ENCODE assay signal across 24 cellular contexts in the genomic region with DNA sequence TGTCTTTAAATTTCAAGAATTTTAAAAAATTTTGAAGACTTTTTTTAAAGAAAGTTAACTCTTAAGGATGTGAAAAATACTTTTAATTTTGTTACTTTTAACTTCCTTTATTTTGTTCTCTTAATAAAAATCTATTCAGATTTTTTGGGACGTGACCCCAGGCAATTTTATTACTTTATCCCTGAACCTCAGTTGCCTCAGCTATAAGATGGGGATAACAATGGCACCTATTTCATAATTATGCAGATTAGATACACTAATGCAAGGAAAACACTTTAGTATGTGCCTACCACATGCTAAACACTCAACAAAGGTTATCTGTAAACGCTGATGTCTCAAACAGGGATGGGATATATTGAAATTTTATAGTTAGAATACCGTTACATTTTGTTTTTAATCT. TPM values are rescaled to one million over a fixed set of nuclear protein-coding genes. Genes with fewer than 3 reads are reported as not detected.
"Had no signal": no experiment of that assay in that cellular context is flagged by ENCODE, and none has a peak within 500 bp of the region (broad histone marks: within the 10 kb centered on the region; RNA-seq: fewer than 3 reads in every experiment).

No MANE protein-coding gene starts in this region.

- H3K4me3 ChIP-seq: dorsolateral prefrontal cortex, left ventricle myocardium inferior, prostate gland, thyroid gland, upper lobe of right lung had no signal

- DNase-seq: activated CD4-positive, alpha-beta T cell treated with anti-CD3 and anti-CD28 coated beads, Interleukin-2, amount 10 ng/mL, durations not matched to agents 7 days and 5 days; activated CD4-positive, CD25-positive, alpha-beta regulatory T cell treated with anti-CD3 and anti-CD28 coated beads, Interleukin-2, amount 50 U/mL, for 72 hours; activated CD8-positive, alpha-beta T cell treated with anti-CD3 and anti-CD28 coated beads, Interleukin-2, amount 10 ng/mL, durations not matched to agents 7 days and 5 days; activated gamma-delta T cell; activated naive CD4-positive, alpha-beta T cell treated with anti-CD3 and anti-CD28 coated beads, Interleukin-2, amount 50 U/mL, for 16 hours; activated naive CD8-positive, alpha-beta T cell treated with anti-CD3 and anti-CD28 coated beads, Interleukin-2, amount 50 U/mL, for 24 hours; aorta; central memory CD4-positive, alpha-beta T cell; dorsolateral prefrontal cortex; foreskin melanocyte; hippocampal formation; left ventricle myocardium inferior; midbrain; natural killer cell; stimulated activated CD4-positive, alpha-beta T cell treated with anti-CD3 and anti-CD28 coated beads, Interleukin-12 subunit alpha, Interleukin-12 subunit beta, amount 100 ng/mL, for 4 hours; substantia nigra; T-cell; thyroid gland; upper lobe of right lung; WERI-Rb-1 had no signal

- ATAC-seq: activated CD8-positive, alpha-beta T cell treated with anti-CD3 and anti-CD28 coated beads, Interleukin-2, amount 10 ng/mL, durations not matched to agents 7 days and 5 days; activated naive CD8-positive, alpha-beta T cell treated with anti-CD3 and anti-CD28 coated beads, Interleukin-2, amount 50 U/mL, for 24 hours; natural killer cell; T-cell; upper lobe of right lung had no signal

- H3K36me3 ChIP-seq: left ventricle myocardium inferior, prostate gland, thyroid gland, upper lobe of right lung, WERI-Rb-1 had no signal

- H3K27ac ChIP-seq: dorsolateral prefrontal cortex, left ventricle myocardium inferior, prostate gland, thyroid gland, upper lobe of right lung, WERI-Rb-1 had no signal

- H3K27me3 ChIP-seq: thyroid gland, upper lobe of right lung had no signal

- H3K9me3 ChIP-seq: left ventricle myocardium inferior, prostate gland, thyroid gland, upper lobe of right lung had no signal

- H3K4me1 ChIP-seq: left ventricle myocardium inferior, prostate gland, thyroid gland, upper lobe of right lung had no signal

RNA-seq across cellular contexts. Expression of a gene that starts 1.5 kb away (rescaled TPM):
- total RNA-seq: activated CD4-positive, alpha-beta T cell treated with anti-CD3 and anti-CD28 coated beads, Interleukin-2, amount 10 ng/mL, durations not matched to agents 7 days and 5 days; activated CD8-positive, alpha-beta T cell treated with anti-CD3 and anti-CD28 coated beads, Interleukin-2, amount 10 ng/mL, durations not matched to agents 7 days and 5 days; activated T-helper 1 cell treated with anti-CD3 and anti-CD28 coated beads, Interleukin-12 subunit alpha, Interleukin-12 subunit beta, Interleukin-2, Interleukin-4 antibody, amounts not matched to agents 30 ng/mL and 10 ng/mL and 1 ng/mL, durations not matched to agents 14 hours and 24 hours and 36 hours; aorta; left ventricle myocardium inferior; lung microvascular endothelial cell; natural killer cell; osteocyte; prostate gland; T-cell; thyroid gland; upper lobe of right lung had no signal
- polyA plus RNA-seq: aorta had no signal

RNA-seq across cellular contexts. Expression of a gene that starts 10.1 kb away (rescaled TPM):
- total RNA-seq: activated CD4-positive, alpha-beta T cell treated with anti-CD3 and anti-CD28 coated beads, Interleukin-2, amount 10 ng/mL, durations not matched to agents 7 days and 5 days; activated CD8-positive, alpha-beta T cell treated with anti-CD3 and anti-CD28 coated beads, Interleukin-2, amount 10 ng/mL, durations not matched to agents 7 days and 5 days; activated T-helper 1 cell treated with anti-CD3 and anti-CD28 coated beads, Interleukin-12 subunit alpha, Interleukin-12 subunit beta, Interleukin-2, Interleukin-4 antibody, amounts not matched to agents 30 ng/mL and 10 ng/mL and 1 ng/mL, durations not matched to agents 14 hours and 24 hours and 36 hours; aorta; left ventricle myocardium inferior; lung microvascular endothelial cell; natural killer cell; osteocyte; prostate gland; T-cell; thyroid gland; upper lobe of right lung had no signal
